In genomic region chrX:7889138-7889537, GRCh38 we compare ENCODE assay signal across 29 cellular contexts. TPM values are rescaled to one million over a fixed set of nuclear protein-coding genes. Genes with fewer than 3 reads are reported as not detected.
A peak's percentile ranks its signal among the peaks of the same experiment; 100 is the strongest.
DNase-seq lines count a peak whose midpoint lies in the region; ATAC-seq, FAIRE-seq and TF ChIP-seq lines count a peak whose summit lies in the region.
"Had no signal": no experiment of that assay in that cellular context is flagged by ENCODE, and none has a peak within 500 bp of the region (broad histone marks: within the 10 kb centered on the region; RNA-seq: fewer than 3 reads in every experiment).

No MANE protein-coding gene starts in this region.

- H3K36me3 Mint-ChIP-seq in activated CD8-positive, alpha-beta T cell treated with anti-CD3 and anti-CD28 coated beads, Interleukin-2, amount 10 ng/mL, durations not matched to agents 7 days and 5 days (ENCODE audit: low read depth), result no peaks in the 10 kb centered on the region
- H3K36me3 Mint-ChIP-seq in activated CD8-positive, alpha-beta T cell treated with anti-CD3 and anti-CD28 coated beads for 36 hours (ENCODE audit: low read depth), result no peaks in the 10 kb centered on the region

- no peaks in the 10 kb centered on the region for H3F3A ChIP-seq in smooth muscle cell (ENCODE audit: low read depth)

- no peak overlapping the region for H3K27ac Mint-ChIP-seq in activated CD8-positive, alpha-beta T cell treated with anti-CD3 and anti-CD28 coated beads, Interleukin-2, amount 10 ng/mL, durations not matched to agents 7 days and 5 days
- no peak overlapping the region for H3K27ac Mint-ChIP-seq in activated CD8-positive, alpha-beta T cell treated with anti-CD3 and anti-CD28 coated beads for 36 hours

- POLR2A ChIA-PET in activated CD8-positive, alpha-beta T cell treated with anti-CD3 and anti-CD28 coated beads, Interleukin-2, amount 10 ng/mL, durations not matched to agents 7 days and 5 days (lab: Charles Lee), result no interaction called here
- POLR2A ChIA-PET in activated CD8-positive, alpha-beta T cell treated with anti-CD3 and anti-CD28 coated beads for 36 hours (lab: Charles Lee), result no interaction called here

- H3K27me3 ChIP-seq in smooth muscle cell (ENCODE audit: low read depth) (no peaks in the 10 kb centered on the region), left ventricle myocardium inferior (ENCODE audit: low read depth) (no peaks in the 10 kb centered on the region)
- H3K27me3 ChIP-seq: BE2C, Peyer's patch, upper lobe of left lung had no signal

- no peak overlapping the region for H3K4me3 Mint-ChIP-seq in activated CD8-positive, alpha-beta T cell treated with anti-CD3 and anti-CD28 coated beads, Interleukin-2, amount 10 ng/mL, durations not matched to agents 7 days and 5 days
- H3K4me3 Mint-ChIP-seq in activated CD8-positive, alpha-beta T cell treated with anti-CD3 and anti-CD28 coated beads for 36 hours, result no peak overlapping the region
- H3K4me3 Mint-ChIP-seq: central memory CD8-positive, alpha-beta T cell had no signal

- H3K4me3 ChIP-seq in smooth muscle cell (no peak overlapping the region), left ventricle myocardium inferior (no peak overlapping the region)
- H3K4me3 ChIP-seq: lung, Peyer's patch, skin epidermis, upper lobe of left lung had no signal

- ATAC-seq in activated CD8-positive, alpha-beta T cell treated with anti-CD3 and anti-CD28 coated beads, Interleukin-2, amount 10 ng/mL, durations not matched to agents 7 days and 5 days, result peak; percentile 89
- ATAC-seq in activated CD8-positive, alpha-beta T cell treated with anti-CD3 and anti-CD28 coated beads for 36 hours, result no peak

- H3K9me3 ChIP-seq in smooth muscle cell (replicated peaks; ENCODE audit: low read depth), result no peaks in the 10 kb centered on the region
- no peaks in the 10 kb centered on the region for H3K9me3 ChIP-seq in left ventricle myocardium inferior (replicated peaks)
- H3K9me3 ChIP-seq: BE2C, Caco-2, Peyer's patch, upper lobe of left lung had no signal

- peaks cover 6% of the 10 kb centered on the region for H3K4me1 Mint-ChIP-seq in activated CD8-positive, alpha-beta T cell treated with anti-CD3 and anti-CD28 coated beads, Interleukin-2, amount 10 ng/mL, durations not matched to agents 7 days and 5 days (ENCODE audit: low read depth)
- no peaks in the 10 kb centered on the region for H3K4me1 Mint-ChIP-seq in activated CD8-positive, alpha-beta T cell treated with anti-CD3 and anti-CD28 coated beads for 36 hours (ENCODE audit: low read depth)
- H3K4me1 Mint-ChIP-seq: central memory CD8-positive, alpha-beta T cell had no signal

- H4K20me1 ChIP-seq in smooth muscle cell (ENCODE audit: low read depth), result no peaks in the 10 kb centered on the region

- WGBS in smooth muscle cell (ENCODE audit: low lambda C conversion rate), result 48% methylated on average over 2 of the region's 2 CpGs

- CTCF ChIA-PET in activated CD8-positive, alpha-beta T cell treated with anti-CD3 and anti-CD28 coated beads, Interleukin-2, amount 10 ng/mL, durations not matched to agents 7 days and 5 days (lab: Charles Lee), result no interaction called here
- CTCF ChIA-PET in activated CD8-positive, alpha-beta T cell treated with anti-CD3 and anti-CD28 coated beads for 36 hours (lab: Charles Lee), result no interaction called here

- peak; percentile 21 for DNase-seq in activated CD8-positive, alpha-beta T cell treated with anti-CD3 and anti-CD28 coated beads, Interleukin-2, amount 10 ng/mL, durations not matched to agents 7 days and 5 days
- DNase-seq in activated CD8-positive, alpha-beta T cell treated with anti-CD3 and anti-CD28 coated beads for 36 hours, result no peak
- peak; percentile 1 for DNase-seq in HTR-8/SVneo (ENCODE audit: insufficient read length, low spot score)
- DNase-seq in RPMI7951 (ENCODE audit: low read depth), result peak; percentile 2
- DNase-seq in smooth muscle cell (lab: John Stamatoyannopoulos, UW; ENCODE audit: unreplicated experiment), result no peak
- no peak for DNase-seq in left ventricle myocardium inferior
- DNase-seq in stimulated activated naive CD4-positive, alpha-beta T cell (lab: John Stamatoyannopoulos, UW), result no peak
- DNase-seq in SKM-1 treated with dmso at 0.1 percent for 144 hours (lab: John Stamatoyannopoulos, UW; ENCODE audit: unreplicated experiment), result no peak
- DNase-seq: activated CD4-positive, alpha-beta T cell treated with anti-CD3 and anti-CD28 coated beads, Interleukin-2, amount 50 U/mL, for 4 hours; activated T-cell treated with anti-CD3 and anti-CD28 coated beads for 4 hours; anterior cingulate cortex; BE2C; Caco-2; Kasumi-1; NCI-H1436; Peyer's patch; stimulated activated CD4-positive, alpha-beta T cell treated with anti-CD3 and anti-CD28 coated beads, Interleukin-4, amount 100 ng/mL, for 1 hour; upper lobe of left lung; WERI-Rb-1 had no signal

- H3K27me3 Mint-ChIP-seq in activated CD8-positive, alpha-beta T cell treated with anti-CD3 and anti-CD28 coated beads, Interleukin-2, amount 10 ng/mL, durations not matched to agents 7 days and 5 days (ENCODE audit: low read depth), result peaks cover 13% of the 10 kb centered on the region
- peaks cover 4% of the 10 kb centered on the region for H3K27me3 Mint-ChIP-seq in activated CD8-positive, alpha-beta T cell treated with anti-CD3 and anti-CD28 coated beads for 36 hours

- no peaks in the 10 kb centered on the region for H3K9me3 Mint-ChIP-seq in activated CD8-positive, alpha-beta T cell treated with anti-CD3 and anti-CD28 coated beads, Interleukin-2, amount 10 ng/mL, durations not matched to agents 7 days and 5 days (ENCODE audit: insufficient read depth)
- H3K9me3 Mint-ChIP-seq in activated CD8-positive, alpha-beta T cell treated with anti-CD3 and anti-CD28 coated beads for 36 hours, result no peaks in the 10 kb centered on the region
- H3K9me3 Mint-ChIP-seq: central memory CD8-positive, alpha-beta T cell had no signal

- intact Hi-C loops in activated CD8-positive, alpha-beta T cell treated with anti-CD3 and anti-CD28 coated beads for 36 hours (cut with micrococcal nuclease), result no loop called here
- intact Hi-C loops in left ventricle myocardium inferior (cut with micrococcal nuclease), result no loop called here

- no peak for TF ChIP-seq CTCF in activated CD8-positive, alpha-beta T cell treated with anti-CD3 and anti-CD28 coated beads for 36 hours (IDR thresholded peaks at IDR 0.05)
- no peak for TF ChIP-seq CTCF in smooth muscle cell (IDR thresholded peaks at IDR 0.05; ENCODE audit: borderline replicate concordance, insufficient read depth, poor library complexity, severe bottlenecking)
- no peak for TF ChIP-seq CTCF in left ventricle myocardium inferior (IDR thresholded peaks at IDR 0.05; ENCODE audit: borderline replicate concordance)

- peak overlapping the region; percentile 56 for H3K27ac ChIP-seq in smooth muscle cell (ENCODE audit: low read depth)
- no peak overlapping the region for H3K27ac ChIP-seq in left ventricle myocardium inferior (replicated peaks)
- H3K27ac ChIP-seq: Peyer's patch, skin epidermis, upper lobe of left lung, WERI-Rb-1 had no signal

- H3K4me1 ChIP-seq in smooth muscle cell (ENCODE audit: low read depth) (no peaks in the 10 kb centered on the region), left ventricle myocardium inferior (no peaks in the 10 kb centered on the region)
- H3K4me1 ChIP-seq: BE2C, Caco-2, Peyer's patch, upper lobe of left lung had no signal

- H3K36me3 ChIP-seq in smooth muscle cell (ENCODE audit: low read depth) (no peaks in the 10 kb centered on the region), left ventricle myocardium inferior (no peaks in the 10 kb centered on the region)
- H3K36me3 ChIP-seq: BE2C, Peyer's patch, upper lobe of left lung, WERI-Rb-1 had no signal

- no peak overlapping the region for H3K4me2 ChIP-seq in smooth muscle cell

- H3K9ac ChIP-seq in smooth muscle cell (ENCODE audit: low read depth), result no peak overlapping the region

- no peak for FAIRE-seq in HTR-8/SVneo (lab: Jason Lieb, UNC)
- FAIRE-seq: A204.1, GM19239, H1, islet of Langerhans had no signal

- H2AFZ ChIP-seq in smooth muscle cell (ENCODE audit: low read depth), result no peak overlapping the region

- H3K79me2 ChIP-seq in smooth muscle cell (ENCODE audit: low read depth), result no peaks in the 10 kb centered on the region

RNA-seq across cellular contexts. Expression of gene PNPLA4, which starts 38.1 kb away (rescaled TPM):
- total RNA-seq in activated CD8-positive, alpha-beta T cell treated with anti-CD3 and anti-CD28 coated beads, Interleukin-2, amount 10 ng/mL, durations not matched to agents 7 days and 5 days, result 1 to 10 TPM; 6.0 to 7.7 TPM
- total RNA-seq in activated CD8-positive, alpha-beta T cell treated with anti-CD3 and anti-CD28 coated beads for 36 hours, result 10 to 100 TPM; 12.7 to 13.9 TPM
- 3.2 and 3.4 TPM in 2 replicates for total RNA-seq in RPMI7951 (2014; rRNA removed; shearing (Covaris generic))
- total RNA-seq in smooth muscle cell (21.6 and 24.1 TPM in 2 replicates), left ventricle myocardium inferior (34.5 TPM)
- polyA plus RNA-seq in smooth muscle cell, result 20.1 and 27.8 TPM in 2 replicates

RNA-seq across cellular contexts. Expression of gene VCX, which starts 46.2 kb away (rescaled TPM):
- total RNA-seq in activated CD8-positive, alpha-beta T cell treated with anti-CD3 and anti-CD28 coated beads, Interleukin-2, amount 10 ng/mL, durations not matched to agents 7 days and 5 days, result not detected
- not detected for total RNA-seq in activated CD8-positive, alpha-beta T cell treated with anti-CD3 and anti-CD28 coated beads for 36 hours
- not detected in 2 replicates for total RNA-seq in RPMI7951 (2014; rRNA removed; shearing (Covaris generic))
- total RNA-seq in smooth muscle cell (not detected in 2 replicates), left ventricle myocardium inferior (not detected)
- polyA plus RNA-seq in smooth muscle cell, result 0.67 TPM in 1 of 2 replicates, not detected in the other
- total RNA-seq: Caco-2; epithelial cell of proximal tubule; H1; lung; Peyer's patch; pulmonary artery endothelial cell; T-helper 2 cell treated with Interferon-gamma antibody and Interleukin-4, amounts not matched to agents 100 ng/mL and 5 ng/mL, for 36 hours; upper lobe of left lung had no signal
- polyA plus RNA-seq: H1, lung had no signal

Comparison
In these comparisons a context has a peak if more than half of its experiments do, and no peak if none do; other contexts are left out.
1. DNase-seq: peak in activated CD8-positive, alpha-beta T cell treated with anti-CD3 and anti-CD28 coated beads, Interleukin-2, amount 10 ng/mL, durations not matched to agents 7 days and 5 days (single experiment), HTR-8/SVneo (single experiment) and RPMI7951 (single experiment); none in activated CD8-positive, alpha-beta T cell treated with anti-CD3 and anti-CD28 coated beads for 36 hours (single experiment), smooth muscle cell (single experiment), left ventricle myocardium inferior (single experiment), stimulated activated naive CD4-positive, alpha-beta T cell (0 of 6) and SKM-1 treated with dmso at 0.1 percent for 144 hours (single experiment).